In genomic region chr1:8937051-8937450, GRCh38 we compare ENCODE assay signal across 1 cellular context.
A peak's percentile ranks its signal among the peaks of the same experiment; 100 is the strongest.
TF ChIP-seq lines count a peak whose summit lies in the region.

No MANE protein-coding gene starts in this region.

TF ChIP-seq in HepG2, 621 proteins besides CTCF, POLR2A, EP300 and RAD21:
- TF ChIP-seq RAD51 (IDR thresholded peaks at IDR 0.05; ENCODE audit: borderline replicate concordance) = peak; percentile 46; the same call in 1 of the 2 replicates
